Comparison of ENCODE assay signal across 10 cellular contexts in the genomic region with DNA sequence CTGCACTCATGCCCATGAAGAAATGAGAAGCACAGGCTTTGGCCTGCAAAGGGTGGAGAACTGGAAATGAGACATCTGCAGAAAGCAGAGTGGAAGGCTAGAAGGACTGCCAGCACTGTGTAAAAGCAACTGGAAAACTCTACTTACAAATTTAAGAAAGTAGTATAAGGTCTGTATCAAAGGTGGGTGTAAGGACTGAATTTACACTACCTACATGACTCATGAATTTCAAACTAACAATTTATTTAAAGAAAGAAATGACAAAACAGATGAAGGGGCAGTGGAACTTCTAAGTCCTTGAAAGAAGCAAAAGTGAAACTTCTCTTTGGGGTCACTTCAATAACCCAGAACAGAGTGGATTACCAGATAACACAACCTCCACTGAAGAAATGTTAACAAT.
DNase-seq lines count a peak whose midpoint lies in the region; ATAC-seq, FAIRE-seq and TF ChIP-seq lines count a peak whose summit lies in the region.
"Had no signal": no experiment of that assay in that cellular context is flagged by ENCODE, and none has a peak within 500 bp of the region (broad histone marks: within the 10 kb centered on the region; RNA-seq: fewer than 3 reads in every experiment).

No MANE protein-coding gene starts in this region.

- no peaks in the 10 kb centered on the region for H3K9me3 ChIP-seq in right cardiac atrium (ENCODE audit: control insufficient read depth, low read length)

- no peaks in the 10 kb centered on the region for H3K27me3 ChIP-seq in right cardiac atrium (ENCODE audit: control insufficient read depth, insufficient read depth)
- H3K27me3 ChIP-seq: dorsolateral prefrontal cortex had no signal

- H3K4me3 Mint-ChIP-seq in activated naive CD8-positive, alpha-beta T cell treated with anti-CD3 and anti-CD28 coated beads, Interleukin-2, amount 10 ng/mL, durations not matched to agents 7 days and 5 days = peak overlapping the region; percentile 20

- intact Hi-C loops in right cardiac atrium (cut with DNase I) = no loop called here

- H3K27ac ChIP-seq in right cardiac atrium (ENCODE audit: low read length) = no peak overlapping the region
- H3K27ac ChIP-seq: dorsolateral prefrontal cortex had no signal

- POLR2A ChIA-PET in activated naive CD8-positive, alpha-beta T cell treated with anti-CD3 and anti-CD28 coated beads, Interleukin-2, amount 10 ng/mL, durations not matched to agents 7 days and 5 days (lab: Charles Lee) = no interaction called here

- H3K4me3 ChIP-seq in right cardiac atrium (ENCODE audit: low read length) = no peak overlapping the region
- H3K4me3 ChIP-seq: dorsolateral prefrontal cortex had no signal

- no peak for TF ChIP-seq POLR2A in GM12892 (IDR thresholded peaks at IDR 0.05; ENCODE audit: low read depth, low read length)

- H3K27ac Mint-ChIP-seq in activated naive CD8-positive, alpha-beta T cell treated with anti-CD3 and anti-CD28 coated beads, Interleukin-2, amount 10 ng/mL, durations not matched to agents 7 days and 5 days = peak overlapping the region; percentile 14

- peak; percentile 1 for DNase-seq in GM12892 (ENCODE audit: insufficient read length)
- DNase-seq in activated naive CD8-positive, alpha-beta T cell treated with anti-CD3 and anti-CD28 coated beads, Interleukin-2, amount 10 ng/mL, durations not matched to agents 7 days and 5 days = no peak
- DNase-seq in right cardiac atrium = no peak
- DNase-seq in NCI-H69 (lab: John Stamatoyannopoulos, UW) = no peak
- no peak for DNase-seq in middle frontal gyrus (ENCODE audit: extremely low spot score, low spot score)
- no peak for DNase-seq in NCI-H2081 (lab: John Stamatoyannopoulos, UW)
- DNase-seq: dorsolateral prefrontal cortex, T1000 had no signal

- peaks cover 11% of the 10 kb centered on the region for H3K9me3 Mint-ChIP-seq in activated naive CD8-positive, alpha-beta T cell treated with anti-CD3 and anti-CD28 coated beads, Interleukin-2, amount 10 ng/mL, durations not matched to agents 7 days and 5 days

- no peak for FAIRE-seq in GM12892 (lab: Jason Lieb, UNC)

- peaks cover 25% of the 10 kb centered on the region for H3K36me3 Mint-ChIP-seq in activated naive CD8-positive, alpha-beta T cell treated with anti-CD3 and anti-CD28 coated beads, Interleukin-2, amount 10 ng/mL, durations not matched to agents 7 days and 5 days

- no peaks in the 10 kb centered on the region for H3K4me1 ChIP-seq in right cardiac atrium (ENCODE audit: control insufficient read depth, insufficient read depth, low read length)

- no peaks in the 10 kb centered on the region for H3K27me3 Mint-ChIP-seq in activated naive CD8-positive, alpha-beta T cell treated with anti-CD3 and anti-CD28 coated beads, Interleukin-2, amount 10 ng/mL, durations not matched to agents 7 days and 5 days

- peak; percentile 91 for ATAC-seq in GM19455 (IDR thresholded peaks at IDR 0.05; ENCODE audit: unreplicated experiment)
- ATAC-seq in HG03095 (IDR thresholded peaks at IDR 0.05; ENCODE audit: unreplicated experiment) = peak; percentile 78
- ATAC-seq in activated naive CD8-positive, alpha-beta T cell treated with anti-CD3 and anti-CD28 coated beads, Interleukin-2, amount 10 ng/mL, durations not matched to agents 7 days and 5 days (ENCODE audit: low read depth) = peak; percentile 68
- ATAC-seq in right cardiac atrium = no peak

- H3K4me1 Mint-ChIP-seq in activated naive CD8-positive, alpha-beta T cell treated with anti-CD3 and anti-CD28 coated beads, Interleukin-2, amount 10 ng/mL, durations not matched to agents 7 days and 5 days = peaks cover 14% of the 10 kb centered on the region

Comparison
In these comparisons a context has a peak if more than half of its experiments do, and no peak if none do; other contexts are left out.
1. ATAC-seq: peak in GM19455 (single experiment), HG03095 (single experiment) and activated naive CD8-positive, alpha-beta T cell treated with anti-CD3 and anti-CD28 coated beads, Interleukin-2, amount 10 ng/mL, durations not matched to agents 7 days and 5 days (single experiment); none in right cardiac atrium (0 of 2).